23 cellular contexts compared by ENCODE assay signal in the genomic region with DNA sequence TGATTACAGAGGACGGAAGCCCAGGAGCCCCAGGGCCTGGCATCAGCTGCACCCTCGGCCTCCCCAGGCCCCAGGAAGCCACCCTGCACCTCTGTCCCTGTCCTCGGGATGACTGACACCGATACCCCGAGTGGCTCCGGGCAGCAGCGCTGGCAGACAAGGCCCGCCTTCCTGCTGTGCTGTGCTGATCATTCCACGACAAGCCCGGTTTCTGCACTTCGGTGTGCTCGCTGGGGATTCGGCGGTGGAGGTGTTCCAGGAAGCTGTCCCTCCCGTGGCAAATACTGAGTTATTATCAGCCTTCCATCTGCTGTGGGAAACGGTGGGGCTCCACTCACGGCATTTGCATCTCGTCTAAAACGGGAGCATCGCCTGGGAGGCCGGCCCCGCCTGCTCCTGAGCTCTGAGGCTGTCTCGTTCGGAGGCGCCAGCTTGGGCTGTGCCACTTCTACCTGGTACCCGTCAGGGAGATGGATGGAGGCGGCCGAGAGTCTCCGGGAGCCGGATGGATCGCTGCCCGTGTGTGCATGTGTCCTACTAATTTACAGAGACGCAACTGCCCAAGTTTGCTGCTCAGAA.
DNase-seq lines count a peak whose midpoint lies in the region; TF ChIP-seq lines count a peak whose summit lies in the region.
"Had no signal": no experiment of that assay in that cellular context is flagged by ENCODE, and none has a peak within 500 bp of the region (broad histone marks: within the 10 kb centered on the region; RNA-seq: fewer than 3 reads in every experiment).

No MANE protein-coding gene starts in this region.

- H3K27ac Mint-ChIP-seq in type B pancreatic cell = no peak overlapping the region
- H3K27ac Mint-ChIP-seq: CD4-positive, alpha-beta T cell; naive B cell had no signal

- no peaks in the 10 kb centered on the region for H3K79me2 ChIP-seq in mammary epithelial cell (ENCODE audit: insufficient read depth, low read length)
- H3K79me2 ChIP-seq: hepatocyte had no signal

- intact Hi-C loops in breast epithelium (cut with DNase I; ENCODE audit: low total_unique reads) (no loop called here), mammary epithelial cell (cut with micrococcal nuclease) (no loop called here)

- no peak overlapping the region for H2AFZ ChIP-seq in mammary epithelial cell (ENCODE audit: low read depth, low read length)
- H2AFZ ChIP-seq: hepatocyte had no signal

- H4K20me1 ChIP-seq in mammary epithelial cell (ENCODE audit: insufficient read depth, low read length) = no peaks in the 10 kb centered on the region

- no TSS peak for BruUV-seq in mammary epithelial cell (replicated peaks; lab: Mats Ljungman, UMichigan)

- peaks cover 49% of the 10 kb centered on the region for H3K27me3 Mint-ChIP-seq in type B pancreatic cell

- dilution Hi-C loops in mammary epithelial cell (cut with HindIII; ENCODE audit: low sequenced_read_pairs) = no loop called here

- H3K27ac ChIP-seq in breast epithelium (no peak overlapping the region), mammary epithelial cell (ENCODE audit: insufficient read depth, low read depth, low read length) (no peak overlapping the region)
- H3K27ac ChIP-seq: epithelial cell of prostate, hepatocyte, pancreas had no signal

- H3K4me2 ChIP-seq in mammary epithelial cell (ENCODE audit: insufficient read depth, low read depth, low read length) = no peak overlapping the region
- H3K4me2 ChIP-seq: hepatocyte had no signal

- CTCF ChIA-PET in mammary epithelial cell (lab: Charles Lee; ENCODE audit: low non-redundant PET) = no interaction called here

- no peak overlapping the region for H3K9ac ChIP-seq in mammary epithelial cell (ENCODE audit: insufficient read depth, low read length)

- no peaks in the 10 kb centered on the region for H3K4me1 ChIP-seq in breast epithelium
- no peaks in the 10 kb centered on the region for H3K4me1 ChIP-seq in mammary epithelial cell (ENCODE audit: insufficient read depth, low read length)
- H3K4me1 ChIP-seq: pancreas had no signal

- H3K9me3 ChIP-seq in breast epithelium (peaks cover 10% of the 10 kb centered on the region in 2 donors), mammary epithelial cell (replicated peaks; ENCODE audit: insufficient read depth, low read length) (peaks cover 37% of the 10 kb centered on the region)
- H3K9me3 ChIP-seq: pancreas had no signal

- H3K36me3 Mint-ChIP-seq in type B pancreatic cell = no peaks in the 10 kb centered on the region
- H3K36me3 Mint-ChIP-seq: IgD-negative memory B cell, naive B cell had no signal

- in situ Hi-C loops in mammary epithelial cell (cut with MboI; ENCODE audit: low sequenced_read_pairs in 2 of 2) = no loop called here

- TF ChIP-seq CTCF in breast epithelium (IDR thresholded peaks at IDR 0.05) = no peak
- TF ChIP-seq CTCF in mammary epithelial cell (conservative IDR thresholded peaks at IDR 0.05 in 1 of 2, IDR thresholded peaks at IDR 0.05 in 1 of 2; ENCODE audit: extremely low read depth in 1 of 2, insufficient read depth in 1 of 2, low read depth in 1 of 2, low read length in 2 of 2) = no peak
- no peak for TF ChIP-seq CTCF in type B pancreatic cell (conservative IDR thresholded peaks at IDR 0.05)

- H3K4me3 Mint-ChIP-seq in type B pancreatic cell = no peak overlapping the region
- H3K4me3 Mint-ChIP-seq: CD4-positive, alpha-beta T cell; IgD-negative memory B cell had no signal

- no peaks in the 10 kb centered on the region for H3K9me3 Mint-ChIP-seq in type B pancreatic cell
- H3K9me3 Mint-ChIP-seq: CD4-positive, alpha-beta T cell had no signal

- peak; percentile 3 to 45 for DNase-seq in breast epithelium (ENCODE audit: low spot score in 2 of 2)
- no peak for DNase-seq in mammary epithelial cell
- DNase-seq in cerebellar cortex (ENCODE audit: low spot score) = peak; percentile 70
- DNase-seq in mesenteric fat pad (ENCODE audit: low spot score) = peak; percentile 88
- DNase-seq in type B pancreatic cell (ENCODE audit: extremely low spot score, unreplicated experiment) = peak; percentile 56
- no peak for DNase-seq in midbrain (lab: John Stamatoyannopoulos, UW)
- no peak for DNase-seq in NCI-H2029 treated with DMSO at 0.1 percent for 48 hours (lab: John Stamatoyannopoulos, UW)
- DNase-seq in T-helper 9 cell = no peak
- DNase-seq: activated naive CD4-positive, alpha-beta T cell treated with Interleukin-2 at 50 U/mL for 16 hours; amniotic stem cell; CD4-positive, alpha-beta T cell; foreskin fibroblast; GF-D8; naive B cell; NCI-H1417; stimulated activated naive CD8-positive, alpha-beta T cell treated with anti-CD3 and anti-CD28 coated beads, Interleukin-15, Interleukin-2, amounts not matched to agents 100 U/mL and 50 U/mL, for 24 hours; T1000; trophoblast cell had no signal

- 10% methylated on average over 21 of the region's 33 CpGs for whole genome bisulfite sequencing in mammary epithelial cell (ENCODE audit: low coverage, missing lambda C conversion rate)

- H3K27me3 ChIP-seq in breast epithelium (peaks cover 0 to 52% of the 10 kb centered on the region in 2 donors), mammary epithelial cell (ENCODE audit: insufficient read depth, low read length) (no peaks in the 10 kb centered on the region)

- H3K4me1 Mint-ChIP-seq in type B pancreatic cell (ENCODE audit: unreplicated experiment) = no peaks in the 10 kb centered on the region
- H3K4me1 Mint-ChIP-seq: naive B cell had no signal

- H3K36me3 ChIP-seq in breast epithelium (no peaks in the 10 kb centered on the region), mammary epithelial cell (ENCODE audit: insufficient read depth, low read length) (no peaks in the 10 kb centered on the region)
- H3K36me3 ChIP-seq: pancreas had no signal

- H3K4me3 ChIP-seq in breast epithelium = no peak overlapping the region
- no peak overlapping the region for H3K4me3 ChIP-seq in mammary epithelial cell (replicated peaks in 1 of 3; ENCODE audit: insufficient read depth in 1 of 3, low read depth in 2 of 3, low read length in 3 of 3)
- H3K4me3 ChIP-seq: hepatocyte, lung, pancreas had no signal

- TF ChIP-seq POLR2A in breast epithelium (IDR thresholded peaks at IDR 0.05) = no peak

Comparison
In these comparisons a context has a peak if more than half of its experiments do, and no peak if none do; other contexts are left out.
1. DNase-seq: peak in breast epithelium (2 of 2), cerebellar cortex (single experiment), mesenteric fat pad (single experiment) and type B pancreatic cell (single experiment); none in mammary epithelial cell (single experiment), midbrain (single experiment), NCI-H2029 treated with DMSO at 0.1 percent for 48 hours (single experiment) and T-helper 9 cell (single experiment).